13 cellular contexts compared by ENCODE assay signal in the genomic region with DNA sequence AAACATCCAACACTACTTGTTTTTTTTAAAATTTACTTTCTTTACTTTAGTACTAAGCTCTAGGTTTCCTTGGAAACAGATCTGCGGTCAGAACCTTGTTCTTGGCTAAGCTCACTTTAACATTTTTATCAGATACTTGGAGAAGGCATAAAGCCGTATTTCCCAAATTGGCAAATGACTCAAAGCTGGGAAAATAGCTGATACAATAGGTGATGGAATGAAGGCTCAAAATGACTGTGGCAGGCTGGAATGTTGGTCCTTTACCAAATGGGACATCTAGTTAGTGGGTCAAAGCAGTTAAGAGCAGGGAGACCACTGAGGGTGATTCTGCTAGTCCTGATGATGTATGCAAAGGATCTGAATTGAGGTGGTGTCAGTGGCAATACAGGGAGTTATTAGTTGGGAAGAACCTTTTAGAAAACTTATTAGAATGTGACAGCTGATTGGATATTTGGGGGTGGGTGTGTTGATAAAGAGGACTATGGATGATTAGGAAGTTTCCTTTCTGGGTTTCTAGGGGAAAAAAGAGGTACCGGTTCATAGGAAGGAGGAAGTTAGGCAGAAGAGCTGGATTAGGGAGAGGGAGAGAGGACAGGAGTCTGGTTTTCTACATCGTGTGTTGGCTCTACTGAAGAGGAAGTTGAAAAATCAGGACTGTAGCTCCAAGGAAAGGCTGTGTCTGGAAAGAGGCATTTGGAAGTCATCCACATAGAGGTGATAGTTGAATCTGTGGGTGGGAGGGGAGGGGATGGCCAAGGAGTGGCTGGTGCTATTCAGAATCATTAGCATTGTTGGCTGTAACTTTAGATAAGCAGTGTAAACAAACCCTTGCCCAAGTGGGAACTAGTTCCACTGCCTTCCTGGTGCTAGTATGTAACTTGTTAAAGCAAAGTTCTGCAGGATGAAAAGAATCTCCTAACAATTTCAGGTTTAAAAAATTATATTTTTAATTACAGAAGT. TPM values are rescaled to one million over a fixed set of nuclear protein-coding genes. Genes with fewer than 3 reads are reported as not detected.
A peak's percentile ranks its signal among the peaks of the same experiment; 100 is the strongest.
DNase-seq lines count a peak whose midpoint lies in the region; TF ChIP-seq lines count a peak whose summit lies in the region.
"Had no signal": no experiment of that assay in that cellular context is flagged by ENCODE, and none has a peak within 500 bp of the region (broad histone marks: within the 10 kb centered on the region; RNA-seq: fewer than 3 reads in every experiment).

No MANE protein-coding gene starts in this region.

- no peak overlapping the region for H3K27ac ChIP-seq in AG04450 (ENCODE audit: low read depth, low read length)

- H3K27me3 Mint-ChIP-seq in chondrocyte (ENCODE audit: low read depth): no peaks in the 10 kb centered on the region
- peaks cover 24% of the 10 kb centered on the region for H3K27me3 Mint-ChIP-seq in mesothelial cell of epicardium (ENCODE audit: low read depth)

- peaks cover 2% of the 10 kb centered on the region for H3K36me3 Mint-ChIP-seq in chondrocyte (ENCODE audit: low read depth)
- H3K36me3 Mint-ChIP-seq in mesothelial cell of epicardium: no peaks in the 10 kb centered on the region
- H3K36me3 Mint-ChIP-seq: activated naive CD8-positive, alpha-beta T cell treated with anti-CD3 and anti-CD28 coated beads, Interleukin-2, amount 10 ng/mL, durations not matched to agents 7 days and 5 days had no signal

- POLR2A ChIA-PET in AG04450 (lab: Yijun Ruan, JAX): interaction anchor here (0.5 kb wide), 1 partner anchor 1001 kb away, joined by 4 read pairs; no protein-coding TSS in a partner anchor

- H3K9me3 ChIP-seq in AG04450 (ENCODE audit: control insufficient read depth, insufficient read depth, low read length): peaks cover 6% of the 10 kb centered on the region; the same call in 1 of the 2 replicates

- DNase-seq in AG04450 (ENCODE audit: low read depth, low spot score): peak; percentile 36
- peak; percentile 54 for DNase-seq in HPDE6-E6E7 (ENCODE audit: extremely low spot score)
- DNase-seq in chondrocyte (ENCODE audit: low spot score): no peak
- DNase-seq in mesothelial cell of epicardium (ENCODE audit: low spot score in 2 of 2, unreplicated experiment in 2 of 2): no peak
- no peak for DNase-seq in effector CD4-positive, alpha-beta T cell
- no peak for DNase-seq in NCI-H446 (lab: John Stamatoyannopoulos, UW)
- no peak for DNase-seq in stimulated activated CD4-positive, alpha-beta T cell treated with anti-CD3 and anti-CD28 coated beads, Interleukin-15, amount 100 ng/mL, for 24 hours
- no peak for DNase-seq in ecto neural progenitor cell (ENCODE audit: low spot score)
- DNase-seq: activated naive CD8-positive, alpha-beta T cell treated with anti-CD3 and anti-CD28 coated beads, Interleukin-2, amount 10 ng/mL, durations not matched to agents 7 days and 5 days; DMS79 treated with DMSO at 0.1 percent for 48 hours; NCI-H1930; stimulated activated CD4-positive, alpha-beta T cell treated with anti-CD3 and anti-CD28 coated beads, Interleukin-1b, Interleukin-23, amount 100 ng/mL, for 48 hours; T1000 had no signal

- no peaks in the 10 kb centered on the region for H3K9me3 Mint-ChIP-seq in chondrocyte (ENCODE audit: low read depth)
- H3K9me3 Mint-ChIP-seq in mesothelial cell of epicardium: peaks cover 11% of the 10 kb centered on the region
- H3K9me3 Mint-ChIP-seq: activated naive CD8-positive, alpha-beta T cell treated with anti-CD3 and anti-CD28 coated beads, Interleukin-2, amount 10 ng/mL, durations not matched to agents 7 days and 5 days had no signal

- H3K4me3 ChIP-seq in AG04450 (ENCODE audit: low read depth, low read length): no peak overlapping the region

- H3K27me3 ChIP-seq in AG04450 (ENCODE audit: control insufficient read depth, insufficient read depth, low read length): no peaks in the 10 kb centered on the region

- TF ChIP-seq CTCF in AG04450 (IDR thresholded peaks at IDR 0.05; ENCODE audit: low read depth, low read length) (no peak), chondrocyte (IDR thresholded peaks at IDR 0.05) (no peak), mesothelial cell of epicardium (IDR thresholded peaks at IDR 0.05; ENCODE audit: unreplicated experiment) (no peak)

- H3K4me1 Mint-ChIP-seq in chondrocyte (ENCODE audit: low read depth) (peaks cover 15% of the 10 kb centered on the region), mesothelial cell of epicardium (peaks cover 8% of the 10 kb centered on the region)
- H3K4me1 Mint-ChIP-seq: activated naive CD8-positive, alpha-beta T cell treated with anti-CD3 and anti-CD28 coated beads, Interleukin-2, amount 10 ng/mL, durations not matched to agents 7 days and 5 days had no signal

- peak overlapping the region; percentile 57 for H3K27ac Mint-ChIP-seq in chondrocyte (ENCODE audit: unreplicated experiment)
- H3K27ac Mint-ChIP-seq in mesothelial cell of epicardium: peak overlapping the region; percentile 41
- H3K27ac Mint-ChIP-seq: activated naive CD8-positive, alpha-beta T cell treated with anti-CD3 and anti-CD28 coated beads, Interleukin-2, amount 10 ng/mL, durations not matched to agents 7 days and 5 days had no signal

- H3K4me3 Mint-ChIP-seq in chondrocyte (ENCODE audit: unreplicated experiment) (no peak overlapping the region), mesothelial cell of epicardium (no peak overlapping the region)
- H3K4me3 Mint-ChIP-seq: activated naive CD8-positive, alpha-beta T cell treated with anti-CD3 and anti-CD28 coated beads, Interleukin-2, amount 10 ng/mL, durations not matched to agents 7 days and 5 days had no signal

- CTCF ChIA-PET in AG04450 (lab: Charles Lee): interaction anchor here (0.6 to 1.5 kb wide), 5 partner anchors 31 to 437 kb away, joined by 3 to 8 read pairs (median 3); no protein-coding TSS in a partner anchor

RNA-seq across cellular contexts. Expression of a gene that starts 13.1 kb away (rescaled TPM):
- 2.0 and 2.2 TPM in 2 replicates for polyA plus RNA-seq in AG04450 (2011; rRNA removed)
- polyA minus RNA-seq in AG04450 (2011; rRNA and poly(A)+ RNA removed): 6.0 and 6.3 TPM in 2 replicates
- total RNA-seq in chondrocyte (9.9 to 14.7 TPM (median 10.6 TPM) in 3 replicates), mesothelial cell of epicardium (3.2 to 3.9 TPM (median 3.4 TPM) in 3 replicates)
- total RNA-seq: activated naive CD8-positive, alpha-beta T cell treated with anti-CD3 and anti-CD28 coated beads, Interleukin-2, amount 10 ng/mL, durations not matched to agents 7 days and 5 days had no signal

Comparison
In these comparisons a context has a peak if more than half of its experiments do, and no peak if none do; other contexts are left out.
1. DNase-seq: peak in AG04450 (single experiment) and HPDE6-E6E7 (single experiment); none in chondrocyte (single experiment), mesothelial cell of epicardium (0 of 2), effector CD4-positive, alpha-beta T cell (single experiment), NCI-H446 (0 of 2), stimulated activated CD4-positive, alpha-beta T cell treated with anti-CD3 and anti-CD28 coated beads, Interleukin-15, amount 100 ng/mL, for 24 hours (single experiment) and ecto neural progenitor cell (single experiment).